Comparison of ENCODE assay signal across 2 cellular contexts in the genomic region with DNA sequence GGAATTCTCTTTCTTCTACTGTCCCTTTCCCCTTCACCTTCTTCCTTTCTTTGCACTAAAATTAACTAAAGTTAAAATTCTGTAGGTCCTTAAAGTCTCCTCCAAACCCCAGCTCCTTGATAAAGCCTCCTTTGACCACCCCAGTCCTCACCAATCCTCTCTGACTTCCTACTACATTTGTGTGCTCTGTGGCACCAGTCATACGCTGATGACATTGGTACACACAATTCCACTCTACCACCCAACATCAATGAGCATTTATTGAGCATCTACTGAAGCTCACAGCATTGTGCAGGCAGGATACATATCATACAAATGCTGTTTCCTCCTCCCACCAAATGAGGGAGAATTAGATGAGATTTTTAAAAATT.
TF ChIP-seq lines count a peak whose summit lies in the region.

No MANE protein-coding gene starts in this region.

TF ChIP-seq in HepG2, 621 proteins besides CTCF, POLR2A, EP300 and RAD21 (continues in another document):
- TF ChIP-seq ZNF780A (CRISPR knock-in tag; IDR thresholded peaks at IDR 0.05) = 0 out of 2 replicates have a peak, but pooled peaks have one; percentile 40
- TF ChIP-seq, protein P1, sequence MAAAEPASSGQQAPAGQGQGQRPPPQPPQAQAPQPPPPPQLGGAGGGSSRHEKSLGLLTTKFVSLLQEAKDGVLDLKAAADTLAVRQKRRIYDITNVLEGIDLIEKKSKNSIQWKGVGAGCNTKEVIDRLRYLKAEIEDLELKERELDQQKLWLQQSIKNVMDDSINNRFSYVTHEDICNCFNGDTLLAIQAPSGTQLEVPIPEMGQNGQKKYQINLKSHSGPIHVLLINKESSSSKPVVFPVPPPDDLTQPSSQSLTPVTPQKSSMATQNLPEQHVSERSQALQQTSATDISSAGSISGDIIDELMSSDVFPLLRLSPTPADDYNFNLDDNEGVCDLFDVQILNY (CRISPR knock-in tag; conservative IDR thresholded peaks at IDR 0.05) = no peak
- TF ChIP-seq ZNF652 (CRISPR knock-in tag; IDR thresholded peaks at IDR 0.05; ENCODE audit: borderline replicate concordance, low read depth) = no peak
- TF ChIP-seq ZSCAN29 (CRISPR knock-in tag; conservative IDR thresholded peaks at IDR 0.05) = 0 out of 2 replicates have a peak, but pooled peaks have one; percentile 42
- TF ChIP-seq JUNB (CRISPR knock-in tag; IDR thresholded peaks at IDR 0.05; ENCODE audit: borderline replicate concordance) = 0 out of 2 replicates have a peak, but pooled peaks have one; percentile 30
- TF ChIP-seq, protein P2, sequence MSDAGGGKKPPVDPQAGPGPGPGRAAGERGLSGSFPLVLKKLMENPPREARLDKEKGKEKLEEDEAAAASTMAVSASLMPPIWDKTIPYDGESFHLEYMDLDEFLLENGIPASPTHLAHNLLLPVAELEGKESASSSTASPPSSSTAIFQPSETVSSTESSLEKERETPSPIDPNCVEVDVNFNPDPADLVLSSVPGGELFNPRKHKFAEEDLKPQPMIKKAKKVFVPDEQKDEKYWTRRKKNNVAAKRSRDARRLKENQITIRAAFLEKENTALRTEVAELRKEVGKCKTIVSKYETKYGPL (CRISPR knock-in tag; IDR thresholded peaks at IDR 0.05) = no peak
- 0 out of 2 replicates have a peak, but pooled peaks have one; percentile 3 for TF ChIP-seq MXD4 (CRISPR knock-in tag; IDR thresholded peaks at IDR 0.05)
- TF ChIP-seq, protein P3, sequence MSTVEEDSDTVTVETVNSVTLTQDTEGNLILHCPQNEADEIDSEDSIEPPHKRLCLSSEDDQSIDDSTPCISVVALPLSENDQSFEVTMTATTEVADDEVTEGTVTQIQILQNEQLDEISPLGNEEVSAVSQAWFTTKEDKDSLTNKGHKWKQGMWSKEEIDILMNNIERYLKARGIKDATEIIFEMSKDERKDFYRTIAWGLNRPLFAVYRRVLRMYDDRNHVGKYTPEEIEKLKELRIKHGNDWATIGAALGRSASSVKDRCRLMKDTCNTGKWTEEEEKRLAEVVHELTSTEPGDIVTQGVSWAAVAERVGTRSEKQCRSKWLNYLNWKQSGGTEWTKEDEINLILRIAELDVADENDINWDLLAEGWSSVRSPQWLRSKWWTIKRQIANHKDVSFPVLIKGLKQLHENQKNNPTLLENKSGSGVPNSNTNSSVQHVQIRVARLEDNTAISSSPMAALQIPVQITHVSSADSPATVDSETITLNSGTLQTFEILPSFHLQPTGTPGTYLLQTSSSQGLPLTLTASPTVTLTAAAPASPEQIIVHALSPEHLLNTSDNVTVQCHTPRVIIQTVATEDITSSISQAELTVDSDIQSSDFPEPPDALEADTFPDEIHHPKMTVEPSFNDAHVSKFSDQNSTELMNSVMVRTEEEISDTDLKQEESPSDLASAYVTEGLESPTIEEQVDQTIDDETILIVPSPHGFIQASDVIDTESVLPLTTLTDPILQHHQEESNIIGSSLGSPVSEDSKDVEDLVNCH (CRISPR knock-in tag; IDR thresholded peaks at IDR 0.05) = 0 out of 2 replicates have a peak, but pooled peaks have one; percentile 38
- 0 out of 2 replicates have a peak, but pooled peaks have one; percentile 39 for TF ChIP-seq MEIS1 (CRISPR knock-in tag; IDR thresholded peaks at IDR 0.05; ENCODE audit: borderline replicate concordance)
- TF ChIP-seq ZNF383 (CRISPR knock-in tag; IDR thresholded peaks at IDR 0.05; ENCODE audit: borderline replicate concordance) = 0 out of 2 replicates have a peak, but pooled peaks have one; percentile 49
- TF ChIP-seq CCAR2 (optimal IDR thresholded peaks at IDR 0.05; ENCODE audit: low read depth, low read length) = peak; percentile 16
- no peak for TF ChIP-seq NONO (IDR thresholded peaks at IDR 0.05)
- TF ChIP-seq NONO (CRISPR knock-in tag; conservative IDR thresholded peaks at IDR 0.05) = 0 out of 2 replicates have a peak, but pooled peaks have one; percentile 54
- 0 out of 2 replicates have a peak, but pooled peaks have one; percentile 50 for TF ChIP-seq ARNTL (CRISPR knock-in tag; IDR thresholded peaks at IDR 0.05)
- 0 out of 2 replicates have a peak, but pooled peaks have one; percentile 4 for TF ChIP-seq SOX13 (IDR thresholded peaks at IDR 0.05)
- TF ChIP-seq SOX13 (CRISPR knock-in tag; conservative IDR thresholded peaks at IDR 0.05 in 1 of 2, IDR thresholded peaks at IDR 0.05 in 1 of 2) = no peak
- TF ChIP-seq RCOR2 (CRISPR knock-in tag; IDR thresholded peaks at IDR 0.05) = no peak
- 0 out of 2 replicates have a peak, but pooled peaks have one; percentile 2 for TF ChIP-seq HMG20A (CRISPR knock-in tag; IDR thresholded peaks at IDR 0.05; ENCODE audit: borderline replicate concordance)
- TF ChIP-seq ZC3H13 (CRISPR knock-in tag; IDR thresholded peaks at IDR 0.05) = peak; percentile 79
- TF ChIP-seq RARG (CRISPR knock-in tag; IDR thresholded peaks at IDR 0.05; ENCODE audit: low read depth) = peak; percentile 76; the same call in 1 of the 2 replicates
- TF ChIP-seq ZFX (CRISPR knock-in tag; IDR thresholded peaks at IDR 0.05; ENCODE audit: low read depth) = 0 out of 2 replicates have a peak, but pooled peaks have one; percentile 24
- 0 out of 2 replicates have a peak, but pooled peaks have one; percentile 24 for TF ChIP-seq RFXANK (CRISPR knock-in tag; IDR thresholded peaks at IDR 0.05)
- TF ChIP-seq ZNF577 (CRISPR knock-in tag; IDR thresholded peaks at IDR 0.05; ENCODE audit: borderline replicate concordance, low read depth) = 0 out of 2 replicates have a peak, but pooled peaks have one; percentile 59
- peak; percentile 77 for TF ChIP-seq RBM22 (optimal IDR thresholded peaks at IDR 0.05; ENCODE audit: low read length)
- TF ChIP-seq, protein P4, sequence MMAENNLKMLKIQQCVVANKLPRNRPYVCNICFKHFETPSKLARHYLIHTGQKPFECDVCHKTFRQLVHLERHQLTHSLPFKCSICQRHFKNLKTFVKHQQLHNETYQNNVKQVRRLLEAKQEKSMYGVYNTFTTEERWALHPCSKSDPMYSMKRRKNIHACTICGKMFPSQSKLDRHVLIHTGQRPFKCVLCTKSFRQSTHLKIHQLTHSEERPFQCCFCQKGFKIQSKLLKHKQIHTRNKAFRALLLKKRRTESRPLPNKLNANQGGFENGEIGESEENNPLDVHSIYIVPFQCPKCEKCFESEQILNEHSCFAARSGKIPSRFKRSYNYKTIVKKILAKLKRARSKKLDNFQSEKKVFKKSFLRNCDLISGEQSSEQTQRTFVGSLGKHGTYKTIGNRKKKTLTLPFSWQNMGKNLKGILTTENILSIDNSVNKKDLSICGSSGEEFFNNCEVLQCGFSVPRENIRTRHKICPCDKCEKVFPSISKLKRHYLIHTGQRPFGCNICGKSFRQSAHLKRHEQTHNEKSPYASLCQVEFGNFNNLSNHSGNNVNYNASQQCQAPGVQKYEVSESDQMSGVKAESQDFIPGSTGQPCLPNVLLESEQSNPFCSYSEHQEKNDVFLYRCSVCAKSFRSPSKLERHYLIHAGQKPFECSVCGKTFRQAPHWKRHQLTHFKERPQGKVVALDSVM (CRISPR knock-in tag; IDR thresholded peaks at IDR 0.05) = no peak
- 0 out of 2 replicates have a peak, but pooled peaks have one; percentile 56 for TF ChIP-seq PAWR (CRISPR knock-in tag; IDR thresholded peaks at IDR 0.05; ENCODE audit: borderline replicate concordance)

TF ChIP-seq in K562, 482 proteins besides CTCF, POLR2A, EP300 and RAD21:
- TF ChIP-seq LEF1 (IDR thresholded peaks at IDR 0.05) (no peak), BHLHE40 (IDR thresholded peaks at IDR 0.05; ENCODE audit: low read length) (no peak), NCOA1 (IDR thresholded peaks at IDR 0.05; ENCODE audit: low read depth) (no peak), ZNF121 (CRISPR knock-in tag; conservative IDR thresholded peaks at IDR 0.05) (no peak), FIP1L1 (IDR thresholded peaks at IDR 0.05; ENCODE audit: low read depth, low read length, poor library complexity, severe bottlenecking) (no peak), SIN3B (IDR thresholded peaks at IDR 0.05; ENCODE audit: low read depth) (no peak), CSDE1 (IDR thresholded peaks at IDR 0.05) (no peak), TEAD1 (CRISPR knock-in tag; IDR thresholded peaks at IDR 0.05) (no peak), ZNF134 (CRISPR knock-in tag; conservative IDR thresholded peaks at IDR 0.05) (no peak), TAL1 (IDR thresholded peaks at IDR 0.05) (no peak), ZNF76 (CRISPR knock-in tag; IDR thresholded peaks at IDR 0.05; ENCODE audit: borderline replicate concordance) (no peak)
- TF ChIP-seq, protein P5, sequence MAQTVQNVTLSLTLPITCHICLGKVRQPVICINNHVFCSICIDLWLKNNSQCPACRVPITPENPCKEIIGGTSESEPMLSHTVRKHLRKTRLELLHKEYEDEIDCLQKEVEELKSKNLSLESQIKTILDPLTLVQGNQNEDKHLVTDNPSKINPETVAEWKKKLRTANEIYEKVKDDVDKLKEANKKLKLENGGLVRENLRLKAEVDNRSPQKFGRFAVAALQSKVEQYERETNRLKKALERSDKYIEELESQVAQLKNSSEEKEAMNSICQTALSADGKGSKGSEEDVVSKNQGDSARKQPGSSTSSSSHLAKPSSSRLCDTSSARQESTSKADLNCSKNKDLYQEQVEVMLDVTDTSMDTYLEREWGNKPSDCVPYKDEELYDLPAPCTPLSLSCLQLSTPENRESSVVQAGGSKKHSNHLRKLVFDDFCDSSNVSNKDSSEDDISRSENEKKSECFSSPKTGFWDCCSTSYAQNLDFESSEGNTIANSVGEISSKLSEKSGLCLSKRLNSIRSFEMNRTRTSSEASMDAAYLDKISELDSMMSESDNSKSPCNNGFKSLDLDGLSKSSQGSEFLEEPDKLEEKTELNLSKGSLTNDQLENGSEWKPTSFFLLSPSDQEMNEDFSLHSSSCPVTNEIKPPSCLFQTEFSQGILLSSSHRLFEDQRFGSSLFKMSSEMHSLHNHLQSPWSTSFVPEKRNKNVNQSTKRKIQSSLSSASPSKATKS (CRISPR knock-in tag; IDR thresholded peaks at IDR 0.05) = no peak
- TF ChIP-seq, protein P6, sequence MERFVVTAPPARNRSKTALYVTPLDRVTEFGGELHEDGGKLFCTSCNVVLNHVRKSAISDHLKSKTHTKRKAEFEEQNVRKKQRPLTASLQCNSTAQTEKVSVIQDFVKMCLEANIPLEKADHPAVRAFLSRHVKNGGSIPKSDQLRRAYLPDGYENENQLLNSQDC (CRISPR knock-in tag; IDR thresholded peaks at IDR 0.05) = no peak
- TF ChIP-seq, protein P7, sequence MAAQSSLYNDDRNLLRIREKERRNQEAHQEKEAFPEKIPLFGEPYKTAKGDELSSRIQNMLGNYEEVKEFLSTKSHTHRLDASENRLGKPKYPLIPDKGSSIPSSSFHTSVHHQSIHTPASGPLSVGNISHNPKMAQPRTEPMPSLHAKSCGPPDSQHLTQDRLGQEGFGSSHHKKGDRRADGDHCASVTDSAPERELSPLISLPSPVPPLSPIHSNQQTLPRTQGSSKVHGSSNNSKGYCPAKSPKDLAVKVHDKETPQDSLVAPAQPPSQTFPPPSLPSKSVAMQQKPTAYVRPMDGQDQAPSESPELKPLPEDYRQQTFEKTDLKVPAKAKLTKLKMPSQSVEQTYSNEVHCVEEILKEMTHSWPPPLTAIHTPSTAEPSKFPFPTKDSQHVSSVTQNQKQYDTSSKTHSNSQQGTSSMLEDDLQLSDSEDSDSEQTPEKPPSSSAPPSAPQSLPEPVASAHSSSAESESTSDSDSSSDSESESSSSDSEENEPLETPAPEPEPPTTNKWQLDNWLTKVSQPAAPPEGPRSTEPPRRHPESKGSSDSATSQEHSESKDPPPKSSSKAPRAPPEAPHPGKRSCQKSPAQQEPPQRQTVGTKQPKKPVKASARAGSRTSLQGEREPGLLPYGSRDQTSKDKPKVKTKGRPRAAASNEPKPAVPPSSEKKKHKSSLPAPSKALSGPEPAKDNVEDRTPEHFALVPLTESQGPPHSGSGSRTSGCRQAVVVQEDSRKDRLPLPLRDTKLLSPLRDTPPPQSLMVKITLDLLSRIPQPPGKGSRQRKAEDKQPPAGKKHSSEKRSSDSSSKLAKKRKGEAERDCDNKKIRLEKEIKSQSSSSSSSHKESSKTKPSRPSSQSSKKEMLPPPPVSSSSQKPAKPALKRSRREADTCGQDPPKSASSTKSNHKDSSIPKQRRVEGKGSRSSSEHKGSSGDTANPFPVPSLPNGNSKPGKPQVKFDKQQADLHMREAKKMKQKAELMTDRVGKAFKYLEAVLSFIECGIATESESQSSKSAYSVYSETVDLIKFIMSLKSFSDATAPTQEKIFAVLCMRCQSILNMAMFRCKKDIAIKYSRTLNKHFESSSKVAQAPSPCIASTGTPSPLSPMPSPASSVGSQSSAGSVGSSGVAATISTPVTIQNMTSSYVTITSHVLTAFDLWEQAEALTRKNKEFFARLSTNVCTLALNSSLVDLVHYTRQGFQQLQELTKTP (IDR thresholded peaks at IDR 0.05; ENCODE audit: low read depth in 1 of 2, partially characterized antibody in 2 of 2) = no peak
- TF ChIP-seq, protein P8, sequence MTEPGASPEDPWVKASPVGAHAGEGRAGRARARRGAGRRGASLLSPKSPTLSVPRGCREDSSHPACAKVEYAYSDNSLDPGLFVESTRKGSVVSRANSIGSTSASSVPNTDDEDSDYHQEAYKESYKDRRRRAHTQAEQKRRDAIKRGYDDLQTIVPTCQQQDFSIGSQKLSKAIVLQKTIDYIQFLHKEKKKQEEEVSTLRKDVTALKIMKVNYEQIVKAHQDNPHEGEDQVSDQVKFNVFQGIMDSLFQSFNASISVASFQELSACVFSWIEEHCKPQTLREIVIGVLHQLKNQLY (CRISPR knock-in tag; conservative IDR thresholded peaks at IDR 0.05) = no peak
TF ChIP-seq in K562: peak in this region for 0.
